ENCODE assay signal across 8 cellular contexts in genomic region chr19:19386373-19386869, GRCh38. TPM values are rescaled to one million over a fixed set of nuclear protein-coding genes. Genes with fewer than 3 reads are reported as not detected.
DNase-seq lines count a peak whose midpoint lies in the region; FAIRE-seq and TF ChIP-seq lines count a peak whose summit lies in the region.

No MANE protein-coding gene starts in this region.

- peaks cover 33 to 46% (median 40%) of the 10 kb centered on the region in 3 donors for H3K4me1 ChIP-seq in skeletal muscle tissue (ENCODE audit: control insufficient read depth in 3 of 3, insufficient read depth in 3 of 3, low read length in 3 of 3)

- H3K4me3 ChIP-seq in fibroblast of pulmonary artery (replicated peaks; ENCODE audit: low read depth, low read length) (peak overlapping the region; percentile 88), skeletal muscle tissue (ENCODE audit: low read length in 3 of 3) (peak overlapping the region; percentile 67 to 77 (median 74))

- peak; percentile 48 for FAIRE-seq in GM18507 (lab: Jason Lieb, UNC)

- H3K36me3 ChIP-seq in skeletal muscle tissue (ENCODE audit: control insufficient read depth in 3 of 3, insufficient read depth in 3 of 3, low read length in 3 of 3): no peaks in the 10 kb centered on the region

- no peak for DNase-seq in GM18507 (ENCODE audit: extremely low spot score, insufficient read length, low read depth)
- no peak for DNase-seq in fibroblast of pulmonary artery (ENCODE audit: low read depth)
- no peak for DNase-seq in DMS 273 (lab: John Stamatoyannopoulos, UW; ENCODE audit: unreplicated experiment)
- no peak for DNase-seq in NCI-H526 (lab: John Stamatoyannopoulos, UW)
- no peak for DNase-seq in NCI-H524 treated with DMSO at 0.1 percent for 48 hours (lab: John Stamatoyannopoulos, UW)
- DNase-seq in KBM-7: no peak

- peak overlapping the region; percentile 71 for H3K27ac ChIP-seq in VCaP
- H3K27ac ChIP-seq in skeletal muscle tissue (ENCODE audit: low read depth, low read length): peak overlapping the region; percentile 88

- H3K9me3 ChIP-seq in skeletal muscle tissue (ENCODE audit: control insufficient read depth in 3 of 3, low read length in 3 of 3): no peaks in the 10 kb centered on the region

- no peaks in the 10 kb centered on the region for H3K27me3 ChIP-seq in skeletal muscle tissue (ENCODE audit: control insufficient read depth in 3 of 3, insufficient read depth in 3 of 3, low read length in 3 of 3)

- TF ChIP-seq CTCF in VCaP (conservative IDR thresholded peaks at IDR 0.05) (no peak), fibroblast of pulmonary artery (IDR thresholded peaks at IDR 0.05; ENCODE audit: low read length, missing control alignments) (peak; percentile 16)

- in situ Hi-C loops in KBM-7 (cut with MboI; ENCODE audit: low pct_unique_long_range_greater_than_20kb, low sequenced_read_pairs): no loop called here

- H3K9ac ChIP-seq in skeletal muscle tissue (ENCODE audit: low read depth in 1 of 3, low read length in 3 of 3): peak overlapping the region; percentile 87 to 92 (median 90)

RNA-seq across cellular contexts. Expression of gene GATAD2A, which starts 19.1 kb away (rescaled TPM):
- 19.8 TPM for total RNA-seq in skeletal muscle tissue
